In the genomic region with DNA sequence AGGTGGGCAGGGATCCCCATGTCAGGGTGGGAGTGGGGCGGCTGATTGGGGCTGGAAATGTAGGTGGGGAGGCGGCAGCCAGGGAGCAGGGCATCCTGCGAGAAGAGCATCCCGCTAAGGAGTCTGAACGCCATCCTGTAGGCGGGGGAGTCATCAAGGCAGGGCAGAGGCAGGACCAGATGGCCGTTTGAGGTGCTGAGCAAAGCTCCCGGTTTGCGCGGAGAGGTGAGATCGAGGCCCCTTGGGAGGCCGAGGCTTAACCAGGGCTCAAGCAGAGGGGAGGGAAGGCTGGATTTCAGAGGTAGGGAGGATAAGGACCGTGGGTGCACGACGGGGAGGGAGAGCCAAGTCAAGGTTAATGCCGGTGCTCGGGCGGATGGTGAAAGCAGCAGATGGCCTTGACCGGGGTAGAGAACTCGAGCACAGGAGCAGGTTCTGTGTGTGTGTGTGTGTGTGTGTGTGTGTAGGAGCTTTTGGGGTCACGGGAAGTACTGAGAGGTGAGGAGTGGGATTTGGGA, we compare ENCODE assay signal across 8 cellular contexts. TPM values are rescaled to one million over a fixed set of nuclear protein-coding genes. Genes with fewer than 3 reads are reported as not detected.
A peak's percentile ranks its signal among the peaks of the same experiment; 100 is the strongest.
DNase-seq lines count a peak whose midpoint lies in the region; ATAC-seq, FAIRE-seq and TF ChIP-seq lines count a peak whose summit lies in the region.

No MANE protein-coding gene starts in this region.

- H3K27me3 ChIP-seq in breast epithelium, result no peaks in the 10 kb centered on the region
- H3K27me3 ChIP-seq in HepG2 (ENCODE audit: control insufficient read depth in 1 of 2, insufficient read depth in 2 of 2, low read length in 2 of 2), result no peaks in the 10 kb centered on the region
- no peaks in the 10 kb centered on the region for H3K27me3 ChIP-seq in thoracic aorta (replicated peaks; ENCODE audit: insufficient read depth)

- no peak for FAIRE-seq in HepG2 (lab: Jason Lieb, UNC)

- H3K36me3 ChIP-seq in breast epithelium (no peaks in the 10 kb centered on the region), HepG2 (replicated peaks in 1 of 2; ENCODE audit: control insufficient read depth in 1 of 2, insufficient read depth in 2 of 2, low read length in 2 of 2) (peaks cover 20 to 58% of the 10 kb centered on the region in 2 experiments), thoracic aorta (peaks cover 28% of the 10 kb centered on the region)

- H3K9ac ChIP-seq in HepG2 (ENCODE audit: insufficient read depth, low read depth, low read length), result peak overlapping the region; percentile 89

- TF ChIP-seq CTCF in breast epithelium (IDR thresholded peaks at IDR 0.05) (no peak), HepG2 (CRISPR knock-in tag; IDR thresholded peaks at IDR 0.05) (no peak), thoracic aorta (IDR thresholded peaks at IDR 0.05) (no peak)

- WGBS in HepG2 (ENCODE audit: low lambda C conversion rate), result 8% methylated on average over 21 of the region's 21 CpGs

- no peaks in the 10 kb centered on the region for H4K20me1 ChIP-seq in HepG2 (ENCODE audit: insufficient read depth, low read length)

- peak; percentile 47 for TF ChIP-seq POLR2A in breast epithelium (IDR thresholded peaks at IDR 0.05)
- TF ChIP-seq POLR2A in HepG2 (IDR thresholded peaks at IDR 0.05; ENCODE audit: insufficient read depth in 1 of 2, low read depth in 2 of 2, low read length in 2 of 2), result no peak

- ATAC-seq in GM21619 (IDR thresholded peaks at IDR 0.05; ENCODE audit: unreplicated experiment), result peak; percentile 14
- ATAC-seq in HepG2, result peak; percentile 55
- ATAC-seq in thoracic aorta (ENCODE audit: insufficient number of reproducible peaks, low FRiP score, low read depth), result peak; percentile 4
- ATAC-seq in GM21825 (IDR thresholded peaks at IDR 0.05; ENCODE audit: unreplicated experiment), result no peak

- POLR2A ChIA-PET in HepG2 (lab: Yijun Ruan, JAX), result interaction anchor here (0.7 to 5.3 kb wide), 6 partner anchors 11 to 95 kb away, joined by 3 to 43 read pairs (median 4); a partner anchor contains a TSS

- in situ Hi-C loops in HepG2 (cut with HindIII; ENCODE audit: extremely low pct_ligation_motif_present, low pct_unique_long_range_greater_than_20kb), result no loop called here

- DNase-seq in DMS 273 (lab: John Stamatoyannopoulos, UW; ENCODE audit: unreplicated experiment) (peak; percentile 91), NCI-H69 (lab: John Stamatoyannopoulos, UW) (peak; percentile 81), breast epithelium (ENCODE audit: low spot score in 2 of 2) (no peak), HepG2 (ENCODE audit: low spot score) (no peak), thoracic aorta (ENCODE audit: low spot score) (no peak), NCI-H526 treated with DMSO at 0.1 percent for 48 hours (lab: John Stamatoyannopoulos, UW) (no peak)

- TSS peak; percentile 67 for BruUV-seq in HepG2 (replicated peaks; lab: Mats Ljungman, UMichigan)

- H3K9me3 ChIP-seq in breast epithelium (no peaks in the 10 kb centered on the region), HepG2 (ENCODE audit: low read length) (no peaks in the 10 kb centered on the region), thoracic aorta (no peaks in the 10 kb centered on the region)

- peak overlapping the region; percentile 85 for H2AFZ ChIP-seq in HepG2 (ENCODE audit: low read length)

- intact Hi-C loops in breast epithelium (cut with DNase I; ENCODE audit: low total_unique reads) (no loop called here), HepG2 (cut with micrococcal nuclease; ENCODE audit: unreplicated experiment) (loop anchor here (2.0 to 5.0 kb wide), 2 partner anchors 95 to 163 kb away; a partner anchor contains a TSS)

- H3K4me1 ChIP-seq in breast epithelium, result peaks cover 3 to 5% of the 10 kb centered on the region in 2 donors
- H3K4me1 ChIP-seq in HepG2 (ENCODE audit: insufficient read depth, low read length), result peaks cover 32% of the 10 kb centered on the region
- H3K4me1 ChIP-seq in thoracic aorta (ENCODE audit: control insufficient read depth in 1 of 2, low read depth in 2 of 2), result peaks cover 14% of the 10 kb centered on the region in 2 donors

- CTCF ChIA-PET in HepG2 (lab: Yijun Ruan, JAX; ENCODE audit: low intra/inter-chr PET ratio, low total read pairs), result interaction anchor here (1.2 to 1.6 kb wide), 2 partner anchors 46 to 165 kb away, joined by 3 to 4 read pairs; no protein-coding TSS in a partner anchor

- TF ChIP-seq EP300 in HepG2 (IDR thresholded peaks at IDR 0.05; ENCODE audit: low read depth in 2 of 2, low read length in 2 of 2) (0 out of 4 replicates have a peak, but pooled peaks of 1 of the 2 experiments have one; percentile 20), HepG2 (CRISPR knock-in tag; IDR thresholded peaks at IDR 0.05; ENCODE audit: borderline replicate concordance) (peak; percentile 34; the same call in 1 of the 2 replicates)

- peaks cover 17% of the 10 kb centered on the region for H3K79me2 ChIP-seq in HepG2 (ENCODE audit: insufficient read depth, low read length)

- peak overlapping the region; percentile 85 to 94 (median 88) for H3K4me3 ChIP-seq in breast epithelium
- peak overlapping the region; percentile 70 to 96 (median 88) for H3K4me3 ChIP-seq in HepG2 (replicated peaks in 1 of 3; ENCODE audit: insufficient read depth in 1 of 3, low read depth in 2 of 3, low read length in 3 of 3)
- peak overlapping the region; percentile 99 for H3K4me3 ChIP-seq in thoracic aorta

- H3K4me2 ChIP-seq in HepG2 (ENCODE audit: low read depth, low read length), result peak overlapping the region; percentile 88

- no peak for TF ChIP-seq RAD21 in HepG2 (CRISPR knock-in tag; IDR thresholded peaks at IDR 0.05)

- H3K27ac ChIP-seq in breast epithelium, result peak overlapping the region; percentile 94 to 96
- H3K27ac ChIP-seq in HepG2 (ENCODE audit: extremely low read length, insufficient read depth, low read length), result peak overlapping the region; percentile 80
- peak overlapping the region; percentile 95 to 97 for H3K27ac ChIP-seq in thoracic aorta

RNA-seq across cellular contexts. Expression of a gene that starts 0.5 kb away (rescaled TPM):
- total RNA-seq in breast epithelium (100 to 1,000 TPM; 394 to 566 (median 465) TPM), HepG2 (2016; rRNA removed; fragmentation: Illumina TruSeq; extraction: Trizol) (1,213 and 1,462 TPM in 2 replicates), thoracic aorta (100 to 1,000 TPM; 331 to 338 TPM)
- total RNA-seq in HepG2 (2016; cell fraction: cytosol; rRNA removed; fragmentation: Illumina TruSeq; extraction: Trizol; ENCODE audit: low read depth), result 3,248 and 3,475 TPM in 2 replicates
- 1,244 and 1,442 TPM in 2 replicates for total RNA-seq in HepG2 (2016; cell fraction: insoluble cytoplasmic fraction; rRNA removed; fragmentation: Illumina TruSeq; extraction: Trizol)
- total RNA-seq in HepG2 (2016; cell fraction: membrane; rRNA removed; fragmentation: Illumina TruSeq; extraction: Trizol), result 1,855 and 2,042 TPM in 2 replicates
- 411 and 427 TPM in 2 replicates for total RNA-seq in HepG2 (2016; cell fraction: nucleus; rRNA removed; fragmentation: Illumina TruSeq; extraction: Trizol)
- polyA plus RNA-seq in HepG2 (2011; rRNA removed), result 670 and 790 TPM in 2 replicates
- 823 and 1,054 TPM in 2 replicates for polyA plus RNA-seq in HepG2 (2011; cell fraction: cytosol; rRNA removed)
- 217 and 230 TPM in 2 replicates for polyA plus RNA-seq in HepG2 (2011; cell fraction: nucleus; rRNA removed)
- 662 and 954 TPM in 2 replicates for polyA plus RNA-seq in HepG2 (2012)
- polyA plus RNA-seq in HepG2 (2016; cell fraction: cytosol; fragmentation: Illumina TruSeq; extraction: Trizol; ENCODE audit: low read depth), result 3,109 and 3,480 TPM in 2 replicates
- polyA plus RNA-seq in HepG2 (2016; cell fraction: insoluble cytoplasmic fraction; fragmentation: Illumina TruSeq; extraction: Trizol; ENCODE audit: low read depth), result 1,218 and 1,270 TPM in 2 replicates
- polyA plus RNA-seq in HepG2 (2016; cell fraction: membrane; fragmentation: Illumina TruSeq; extraction: Trizol; ENCODE audit: low read depth), result 1,530 and 1,727 TPM in 2 replicates
- polyA plus RNA-seq in HepG2 (2016; cell fraction: nucleus; fragmentation: Illumina TruSeq; extraction: Trizol; ENCODE audit: insufficient read depth, low read depth), result 589 and 653 TPM in 2 replicates
- 231 and 251 TPM in 2 replicates for polyA minus RNA-seq in HepG2 (2011; rRNA and poly(A)+ RNA removed; ENCODE audit: low replicate concordance)
- polyA minus RNA-seq in HepG2 (2011; cell fraction: cytosol; rRNA and poly(A)+ RNA removed), result 123 and 148 TPM in 2 replicates
- polyA minus RNA-seq in HepG2 (2011; cell fraction: nucleus; rRNA and poly(A)+ RNA removed), result 67.9 and 74.3 TPM in 2 replicates

RNA-seq across cellular contexts. Expression of a gene that starts 12.4 kb away (rescaled TPM):
- total RNA-seq in breast epithelium, result 10 to 100 TPM; 28.3 to 76.0 (median 28.4) TPM
- 516 and 689 TPM in 2 replicates for total RNA-seq in HepG2 (2016; rRNA removed; fragmentation: Illumina TruSeq; extraction: Trizol)
- total RNA-seq in HepG2 (2016; cell fraction: cytosol; rRNA removed; fragmentation: Illumina TruSeq; extraction: Trizol; ENCODE audit: low read depth), result 170 and 196 TPM in 2 replicates
- 532 and 791 TPM in 2 replicates for total RNA-seq in HepG2 (2016; cell fraction: insoluble cytoplasmic fraction; rRNA removed; fragmentation: Illumina TruSeq; extraction: Trizol)
- total RNA-seq in HepG2 (2016; cell fraction: membrane; rRNA removed; fragmentation: Illumina TruSeq; extraction: Trizol), result 214 and 233 TPM in 2 replicates
- 167 and 182 TPM in 2 replicates for total RNA-seq in HepG2 (2016; cell fraction: nucleus; rRNA removed; fragmentation: Illumina TruSeq; extraction: Trizol)
- 195 and 295 TPM in 2 replicates for polyA plus RNA-seq in HepG2 (2011; rRNA removed)
- polyA plus RNA-seq in HepG2 (2011; cell fraction: cytosol; rRNA removed), result 252 and 270 TPM in 2 replicates
- 48.6 and 52.8 TPM in 2 replicates for polyA plus RNA-seq in HepG2 (2011; cell fraction: nucleus; rRNA removed)
- polyA plus RNA-seq in HepG2 (2012), result 169 and 175 TPM in 2 replicates
- 162 and 186 TPM in 2 replicates for polyA plus RNA-seq in HepG2 (2016; cell fraction: cytosol; fragmentation: Illumina TruSeq; extraction: Trizol; ENCODE audit: low read depth)
- 628 and 715 TPM in 2 replicates for polyA plus RNA-seq in HepG2 (2016; cell fraction: insoluble cytoplasmic fraction; fragmentation: Illumina TruSeq; extraction: Trizol; ENCODE audit: low read depth)
- 161 and 191 TPM in 2 replicates for polyA plus RNA-seq in HepG2 (2016; cell fraction: membrane; fragmentation: Illumina TruSeq; extraction: Trizol; ENCODE audit: low read depth)
- polyA plus RNA-seq in HepG2 (2016; cell fraction: nucleus; fragmentation: Illumina TruSeq; extraction: Trizol; ENCODE audit: insufficient read depth, low read depth), result 247 and 257 TPM in 2 replicates
- polyA minus RNA-seq in HepG2 (2011; rRNA and poly(A)+ RNA removed; ENCODE audit: low replicate concordance), result 45.8 and 143 TPM in 2 replicates
- polyA minus RNA-seq in HepG2 (2011; cell fraction: cytosol; rRNA and poly(A)+ RNA removed), result 27.9 and 30.1 TPM in 2 replicates
- 38.6 and 43.3 TPM in 2 replicates for polyA minus RNA-seq in HepG2 (2011; cell fraction: nucleus; rRNA and poly(A)+ RNA removed)
- total RNA-seq in thoracic aorta, result 10 to 100 TPM; 21.7 to 35.6 TPM

RNA-seq across cellular contexts. Expression of a gene that starts 45.1 kb away (rescaled TPM):
- total RNA-seq in breast epithelium (100 to 1,000 TPM; 112 to 178 (median 128) TPM), HepG2 (2016; rRNA removed; fragmentation: Illumina TruSeq; extraction: Trizol) (78.6 and 84.0 TPM in 2 replicates), thoracic aorta (100 to 1,000 TPM; 105 to 162 TPM)
- 25.2 and 27.3 TPM in 2 replicates for total RNA-seq in HepG2 (2016; cell fraction: cytosol; rRNA removed; fragmentation: Illumina TruSeq; extraction: Trizol; ENCODE audit: low read depth)
- total RNA-seq in HepG2 (2016; cell fraction: insoluble cytoplasmic fraction; rRNA removed; fragmentation: Illumina TruSeq; extraction: Trizol), result 75.2 and 83.1 TPM in 2 replicates
- 23.1 and 27.9 TPM in 2 replicates for total RNA-seq in HepG2 (2016; cell fraction: membrane; rRNA removed; fragmentation: Illumina TruSeq; extraction: Trizol)
- 89.8 and 99.0 TPM in 2 replicates for total RNA-seq in HepG2 (2016; cell fraction: nucleus; rRNA removed; fragmentation: Illumina TruSeq; extraction: Trizol)
- 43.2 and 44.9 TPM in 2 replicates for polyA plus RNA-seq in HepG2 (2011; rRNA removed)
- polyA plus RNA-seq in HepG2 (2011; cell fraction: cytosol; rRNA removed), result 18.3 and 25.5 TPM in 2 replicates
- polyA plus RNA-seq in HepG2 (2011; cell fraction: nucleus; rRNA removed), result 67.1 and 78.9 TPM in 2 replicates
- 63.1 and 79.2 TPM in 2 replicates for polyA plus RNA-seq in HepG2 (2012)
- 1.3 and 1.9 TPM in 2 replicates for polyA plus RNA-seq in HepG2 (2016; cell fraction: cytosol; fragmentation: Illumina TruSeq; extraction: Trizol; ENCODE audit: low read depth)
- polyA plus RNA-seq in HepG2 (2016; cell fraction: insoluble cytoplasmic fraction; fragmentation: Illumina TruSeq; extraction: Trizol; ENCODE audit: low read depth), result 42.2 and 44.9 TPM in 2 replicates
- polyA plus RNA-seq in HepG2 (2016; cell fraction: membrane; fragmentation: Illumina TruSeq; extraction: Trizol; ENCODE audit: low read depth), result 4.0 and 4.4 TPM in 2 replicates
- 95.1 and 98.4 TPM in 2 replicates for polyA plus RNA-seq in HepG2 (2016; cell fraction: nucleus; fragmentation: Illumina TruSeq; extraction: Trizol; ENCODE audit: insufficient read depth, low read depth)
- polyA minus RNA-seq in HepG2 (2011; rRNA and poly(A)+ RNA removed; ENCODE audit: low replicate concordance), result 77.5 and 113 TPM in 2 replicates
- 61.9 and 76.0 TPM in 2 replicates for polyA minus RNA-seq in HepG2 (2011; cell fraction: cytosol; rRNA and poly(A)+ RNA removed)
- polyA minus RNA-seq in HepG2 (2011; cell fraction: nucleus; rRNA and poly(A)+ RNA removed), result 204 and 233 TPM in 2 replicates

Comparison
In these comparisons a context has a peak if more than half of its experiments do, and no peak if none do; other contexts are left out.
1. DNase-seq: peak in DMS 273 (single experiment) and NCI-H69 (single experiment); none in breast epithelium (0 of 2), HepG2 (single experiment), thoracic aorta (single experiment) and NCI-H526 treated with DMSO at 0.1 percent for 48 hours (single experiment).
2. Peak in every context shown above with its lines, with median percentiles within 50 percentile points of each other: H3K27ac ChIP-seq and H3K4me3 ChIP-seq.